Comparison of ENCODE assay signal across 22 cellular contexts in genomic region chr10:74575191-74575720, GRCh38.
"Had no signal": no experiment of that assay in that cellular context is flagged by ENCODE, and none has a peak within 500 bp of the region (broad histone marks: within the 10 kb centered on the region; RNA-seq: fewer than 3 reads in every experiment).

No MANE protein-coding gene starts in this region.

- H3K27ac ChIP-seq: body of pancreas, epithelial cell of prostate, tibial artery, WERI-Rb-1 had no signal

- H3K4me1 ChIP-seq: body of pancreas, tibial artery had no signal

- H3K4me3 ChIP-seq: body of pancreas, tibial artery had no signal

- H3K27me3 Mint-ChIP-seq: activated naive CD4-positive, alpha-beta T cell treated with anti-CD3 and anti-CD28 coated beads, Interleukin-2, amount 50 U/mL, for 24 hours; memory B cell had no signal

- DNase-seq: activated CD4-positive, alpha-beta T cell treated with anti-CD3 and anti-CD28 coated beads, Interleukin-2, amount 50 U/mL, for 4 hours; activated effector memory CD4-positive, alpha-beta T cell treated with anti-CD3 and anti-CD28 coated beads, Interleukin-2, amount 50 U/mL, for 16 hours; activated T-cell treated with anti-CD3 and anti-CD28 coated beads, Interleukin-2, amount 50 U/mL, for 72 hours; amniotic stem cell; body of pancreas; caudate nucleus; foreskin melanocyte; glutamatergic neuron; hippocampal formation; occipital lobe; posterior cingulate gyrus; stimulated activated CD4-positive, alpha-beta T cell treated with anti-CD3 and anti-CD28 coated beads, Interleukin-12 subunit alpha, Interleukin-12 subunit beta, amount 100 ng/mL, for 4 hours; stimulated activated CD4-positive, alpha-beta T cell treated with anti-CD3 and anti-CD28 coated beads, Interleukin-1b, Interleukin-23, amount 100 ng/mL, for 48 hours; stimulated activated CD8-positive, alpha-beta memory T cell treated with anti-CD3 and anti-CD28 coated beads, Interleukin-4, amount 100 ng/mL, for 48 hours; stimulated activated naive CD8-positive, alpha-beta T cell treated with anti-CD3 and anti-CD28 coated beads, Interleukin-15, Interleukin-2, amounts not matched to agents 100 U/mL and 50 U/mL, for 24 hours; substantia nigra; T-helper 2 cell; tibial artery; WERI-Rb-1 had no signal

- H3K27me3 ChIP-seq: body of pancreas, tibial artery had no signal

- H3K4me3 Mint-ChIP-seq: activated naive CD4-positive, alpha-beta T cell treated with anti-CD3 and anti-CD28 coated beads, Interleukin-2, amount 50 U/mL, for 24 hours; activated T-cell treated with anti-CD3 and anti-CD28 coated beads, Interleukin-2, amount 50 U/mL, for 72 hours; memory B cell had no signal

- ATAC-seq: activated T-cell treated with anti-CD3 and anti-CD28 coated beads, Interleukin-2, amount 50 U/mL, for 72 hours; body of pancreas; stimulated activated naive CD8-positive, alpha-beta T cell treated with anti-CD3 and anti-CD28 coated beads, Interleukin-15, Interleukin-2, amounts not matched to agents 100 U/mL and 50 U/mL, for 24 hours had no signal

- H3K9me3 ChIP-seq: body of pancreas, tibial artery had no signal

- H3K27ac Mint-ChIP-seq: memory B cell had no signal

- H3K36me3 ChIP-seq: tibial artery, WERI-Rb-1 had no signal
